In the genomic region with DNA sequence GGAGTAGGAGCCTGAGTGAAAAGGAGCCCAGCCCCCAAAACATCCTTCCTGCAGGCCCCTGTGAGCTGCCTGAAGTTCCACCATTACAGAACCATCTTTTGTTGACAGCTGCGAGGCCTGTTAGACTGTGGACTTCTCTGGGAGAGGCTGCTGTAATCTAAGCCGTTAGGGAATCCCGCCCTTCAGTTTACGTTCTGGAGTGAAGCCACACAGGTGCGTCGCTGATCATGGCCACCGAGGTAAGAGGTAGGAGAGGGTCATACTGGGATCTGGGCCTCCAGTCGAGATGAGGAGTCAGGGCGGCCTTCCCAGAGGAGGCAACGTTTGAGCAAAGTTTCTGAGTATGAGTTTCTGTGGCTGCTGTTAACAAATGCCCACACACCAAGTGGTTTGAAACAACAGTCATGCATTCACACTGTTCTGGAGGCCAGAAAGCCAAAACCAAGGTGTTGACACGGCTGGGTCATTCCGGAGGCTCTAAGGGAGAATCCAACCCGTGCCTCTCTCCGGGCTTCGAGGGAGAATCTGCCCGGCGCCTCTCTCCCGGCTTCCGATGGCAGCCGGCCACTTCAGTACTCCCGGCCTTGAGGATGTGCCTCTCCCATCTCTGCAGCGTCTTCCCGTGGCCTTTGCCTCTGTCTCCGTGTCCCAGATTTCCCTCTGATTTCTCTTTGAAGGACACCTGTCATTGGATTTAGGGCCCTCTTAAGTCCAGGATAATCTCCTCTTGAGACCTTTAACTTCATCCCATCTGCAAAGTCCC, we compare ENCODE assay signal across 22 cellular contexts. TPM values are rescaled to one million over a fixed set of nuclear protein-coding genes. Genes with fewer than 3 reads are reported as not detected.
DNase-seq lines count a peak whose midpoint lies in the region; ATAC-seq and TF ChIP-seq lines count a peak whose summit lies in the region.
"Had no signal": no experiment of that assay in that cellular context is flagged by ENCODE, and none has a peak within 500 bp of the region (broad histone marks: within the 10 kb centered on the region; RNA-seq: fewer than 3 reads in every experiment).

No MANE protein-coding gene starts in this region.

- H2AFZ ChIP-seq in osteoblast (ENCODE audit: low read length), result no peak overlapping the region

- TF ChIP-seq CTCF in WERI-Rb-1 (IDR thresholded peaks at IDR 0.05; ENCODE audit: low read depth, low read length) (no peak), osteoblast (IDR thresholded peaks at IDR 0.05; ENCODE audit: extremely low read depth, low read depth, low read length) (no peak), stomach (IDR thresholded peaks at IDR 0.05) (no peak)

- H4K20me1 ChIP-seq in osteoblast (ENCODE audit: insufficient read depth, low read length), result no peaks in the 10 kb centered on the region
- H4K20me1 ChIP-seq: BLaER1 had no signal

- no peak overlapping the region for H3K4me2 ChIP-seq in osteoblast (ENCODE audit: insufficient read depth, low read length)
- H3K4me2 ChIP-seq: BLaER1 had no signal

- H3K36me3 ChIP-seq in WERI-Rb-1 (no peaks in the 10 kb centered on the region), osteoblast (ENCODE audit: insufficient read depth, low read length) (no peaks in the 10 kb centered on the region), stomach (no peaks in the 10 kb centered on the region)
- H3K36me3 ChIP-seq: BLaER1 had no signal

- 75 to 81% (median 79%) methylated on average over 24 of the region's 24 CpGs for WGBS in stomach, 5 donors

- TF ChIP-seq EP300 in stomach (IDR thresholded peaks at IDR 0.05), result no peak

- H3K4me3 ChIP-seq in WERI-Rb-1 (ENCODE audit: low read depth, low read length) (no peak overlapping the region), osteoblast (ENCODE audit: insufficient read depth, low read length) (no peak overlapping the region), stomach (no peak overlapping the region)
- H3K4me3 ChIP-seq: BLaER1 had no signal

- peak; percentile 48 for DNase-seq in NCI-H2171 treated with DMSO at 0.1 percent for 48 hours (lab: John Stamatoyannopoulos, UW)
- DNase-seq in NCI-H2171 (lab: John Stamatoyannopoulos, UW), result no peak
- peak; percentile 35 for DNase-seq in WERI-Rb-1
- DNase-seq in left colon, result peak; percentile 77 to 81
- DNase-seq in osteoblast (ENCODE audit: insufficient read length, low spot score, missing footprints), result peak; percentile 73
- no peak for DNase-seq in stomach
- DNase-seq in left ventricle myocardium superior, result no peak
- DNase-seq: ACHN; CD4-positive, alpha-beta T cell; COR-L47; DMS79; Kasumi-1; NCI-H1694 treated with DMSO at 0.1 percent for 48 hours; NCI-H2081 treated with DMSO at 0.1 percent for 48 hours; NCI-H2227 treated with DMSO at 0.1 percent for 48 hours; NCI-H526; SIG-M5 had no signal

- H3K27ac ChIP-seq in WERI-Rb-1 (no peak overlapping the region), osteoblast (ENCODE audit: low read depth, low read length) (no peak overlapping the region), stomach (no peak overlapping the region)
- H3K27ac ChIP-seq: 22Rv1, BLaER1 had no signal

- intact Hi-C loops in left colon (cut with DNase I, micrococcal nuclease) (no loop called here), stomach (cut with DNase I; ENCODE audit: low total_unique reads) (no loop called here), left ventricle myocardium superior (cut with micrococcal nuclease) (no loop called here)

- TF ChIP-seq POLR2A in stomach (IDR thresholded peaks at IDR 0.05), result no peak

- no peaks in the 10 kb centered on the region for H3K79me2 ChIP-seq in osteoblast (ENCODE audit: insufficient read depth, low read length)

- H3K9me3 ChIP-seq in WERI-Rb-1 (ENCODE audit: severe bottlenecking) (no peaks in the 10 kb centered on the region), osteoblast (ENCODE audit: low read depth, low read length) (no peaks in the 10 kb centered on the region), stomach (peaks cover 3 to 14% (median 7%) of the 10 kb centered on the region in 4 donors)

- no peaks in the 10 kb centered on the region for H3K27me3 ChIP-seq in WERI-Rb-1 (ENCODE audit: insufficient read depth, low read depth, severe bottlenecking)
- H3K27me3 ChIP-seq in osteoblast (ENCODE audit: insufficient read depth, low read length), result peaks cover 24% of the 10 kb centered on the region
- H3K27me3 ChIP-seq in stomach, result no peaks in the 10 kb centered on the region
- H3K27me3 ChIP-seq: BLaER1 had no signal

- H3K4me1 ChIP-seq in osteoblast (ENCODE audit: insufficient read depth, low read length) (no peaks in the 10 kb centered on the region), stomach (peaks cover 0 to 10% (median 0%) of the 10 kb centered on the region in 4 donors)
- H3K4me1 ChIP-seq: BLaER1 had no signal

- peak; percentile 87 for ATAC-seq in left colon
- no peak for ATAC-seq in HG03045 (IDR thresholded peaks at IDR 0.05; ENCODE audit: unreplicated experiment)
- no peak for ATAC-seq in left ventricle myocardium superior

RNA-seq across cellular contexts. Expression of a gene that starts 26.6 kb away (rescaled TPM):
- total RNA-seq in left colon (100 to 1,000 TPM; 188 to 253 TPM), osteoblast (not detected in 2 replicates), stomach (100 to 1,000 TPM in 1 of 5 donors, 1 to 10 TPM in 3, not detected in 1; 1.8 to 141 (median 4.3) TPM), left ventricle myocardium superior (not detected)
- 1 to 10 TPM in 2 of 3 donors, not detected in 1; 1.1 to 5.4 TPM for polyA plus RNA-seq in stomach
- total RNA-seq: CD4-positive, alpha-beta T cell; H4; MCF 10A had no signal

RNA-seq across cellular contexts. Expression of a gene that starts 47.0 kb away (rescaled TPM):
- total RNA-seq in left colon, result 10 to 100 TPM in 1 of 2 donors, 1 to 10 TPM in 1; 4.3 to 12.3 TPM
- not detected in 2 replicates for total RNA-seq in osteoblast
- total RNA-seq in stomach, result 10 to 100 TPM in 4 of 5 donors, not detected in 1; 10.7 to 64.3 (median 20.8) TPM
- polyA plus RNA-seq in stomach, result 10 to 100 TPM; 12.9 to 19.4 (median 13.9) TPM
- total RNA-seq in left ventricle myocardium superior, result 2.0 TPM
- total RNA-seq: CD4-positive, alpha-beta T cell; H4; MCF 10A had no signal

Comparison
In these comparisons a context has a peak if more than half of its experiments do, and no peak if none do; other contexts are left out.
1. DNase-seq: peak in NCI-H2171 treated with DMSO at 0.1 percent for 48 hours (single experiment), WERI-Rb-1 (single experiment), left colon (2 of 2) and osteoblast (single experiment); none in NCI-H2171 (single experiment), stomach (single experiment) and left ventricle myocardium superior (single experiment).